In the genomic region with DNA sequence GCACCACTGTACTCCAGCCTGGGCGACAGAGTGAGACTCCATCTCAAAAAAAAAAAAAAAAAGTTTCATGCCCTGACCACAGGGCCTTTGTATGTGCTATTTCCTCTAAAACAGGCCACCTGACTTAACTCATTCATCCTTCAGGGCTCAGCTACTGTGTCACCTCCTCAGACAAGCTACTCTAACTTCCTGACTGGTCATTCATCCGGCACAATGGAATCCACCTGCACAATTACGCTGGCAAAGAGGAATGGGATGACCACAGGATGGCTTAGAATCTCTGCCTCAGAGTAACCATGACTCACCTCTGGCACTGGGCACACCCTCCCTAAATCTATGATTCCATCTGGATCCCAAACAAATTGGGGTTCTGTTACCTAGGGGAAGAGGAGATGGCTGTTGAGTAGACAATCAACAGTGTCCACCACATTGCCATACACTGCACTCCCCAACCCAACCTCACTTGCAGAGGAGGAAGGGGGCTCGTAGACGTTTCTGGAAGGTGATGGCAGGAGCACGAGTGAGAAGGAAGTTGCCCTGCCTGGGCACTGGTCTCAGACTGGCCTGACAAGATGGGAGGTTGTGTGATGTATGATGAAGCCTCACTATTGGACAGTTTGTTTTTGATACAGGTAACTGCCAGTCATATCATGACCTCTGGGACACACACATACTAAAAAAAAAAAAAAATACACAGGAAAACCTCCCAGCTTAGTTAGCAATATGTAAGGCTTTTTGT, we compare ENCODE assay signal across 2 cellular contexts.
TF ChIP-seq lines count a peak whose summit lies in the region.

No MANE protein-coding gene starts in this region.

TF ChIP-seq in HCT116, 20 proteins besides CTCF, POLR2A, EP300 and RAD21:
- TF ChIP-seq JUND (IDR thresholded peaks at IDR 0.05) (peak; percentile 51; the same call in 1 of the 2 replicates), FOSL1 (IDR thresholded peaks at IDR 0.05; ENCODE audit: low read depth) (peak; percentile 62), CBX3 (IDR thresholded peaks at IDR 0.05; ENCODE audit: low read depth) (peak; percentile 82; the same call in 1 of the 2 replicates), EZH2 (IDR thresholded peaks at IDR 0.05) (no peak), TCF7L2 (IDR thresholded peaks at IDR 0.05; ENCODE audit: borderline replicate concordance, extremely low read depth, insufficient read depth, insufficient read length) (no peak), SIN3A (IDR thresholded peaks at IDR 0.05; ENCODE audit: low read depth) (no peak), REST (IDR thresholded peaks at IDR 0.05; ENCODE audit: low read depth) (no peak), ZNF274 (IDR thresholded peaks at IDR 0.05; ENCODE audit: low read depth, low read length) (no peak), ATF3 (IDR thresholded peaks at IDR 0.05) (no peak), SRF (IDR thresholded peaks at IDR 0.05; ENCODE audit: low read depth) (no peak), SP1 (IDR thresholded peaks at IDR 0.05; ENCODE audit: low read depth) (peak; percentile 61), CEBPB (IDR thresholded peaks at IDR 0.05; ENCODE audit: low read depth) (no peak), POLR2AphosphoS5 (IDR thresholded peaks at IDR 0.05; ENCODE audit: low read depth, low read length) (no peak)

TF ChIP-seq in SK-N-SH, 30 proteins besides CTCF, POLR2A, EP300 and RAD21:
- TF ChIP-seq YY1 (IDR thresholded peaks at IDR 0.05; ENCODE audit: low read depth): no peak
- TF ChIP-seq FOSL2 (IDR thresholded peaks at IDR 0.05; ENCODE audit: borderline replicate concordance, low read depth): peak; percentile 18; the same call in 1 of the 2 replicates
- 0 out of 2 replicates have a peak, but pooled peaks have one; percentile 9 for TF ChIP-seq JUND (IDR thresholded peaks at IDR 0.05)
